26 cellular contexts compared by ENCODE assay signal in the genomic region with DNA sequence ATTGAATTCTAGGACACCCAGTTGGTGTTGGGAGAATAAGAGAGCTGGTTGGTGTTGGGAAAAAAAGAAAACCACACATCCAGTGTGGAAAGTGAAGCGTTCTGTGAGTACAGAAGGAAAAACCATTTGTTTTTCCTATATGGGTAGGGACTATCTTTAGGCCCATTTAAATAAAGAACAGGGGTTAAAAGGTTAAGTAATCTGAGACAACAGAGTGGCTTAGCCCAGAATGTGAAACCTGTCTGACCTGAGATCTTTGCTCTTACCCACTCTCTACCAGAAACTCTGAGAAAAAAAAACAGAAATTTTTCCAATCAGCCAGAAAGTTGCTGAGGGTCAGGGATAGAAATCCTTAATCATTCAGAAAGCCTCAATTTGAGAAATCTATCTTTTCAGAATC. TPM values are rescaled to one million over a fixed set of nuclear protein-coding genes. Genes with fewer than 3 reads are reported as not detected.
"Had no signal": no experiment of that assay in that cellular context is flagged by ENCODE, and none has a peak within 500 bp of the region (broad histone marks: within the 10 kb centered on the region; RNA-seq: fewer than 3 reads in every experiment).

No MANE protein-coding gene starts in this region.

- DNase-seq: activated CD4-positive, alpha-beta T cell treated with anti-CD3 and anti-CD28 coated beads, Interleukin-2, amount 50 U/mL, for 1 hour; activated CD4-positive, CD25-positive, alpha-beta regulatory T cell; activated CD8-positive, alpha-beta memory T cell treated with anti-CD3 and anti-CD28 coated beads, Interleukin-2, amount 10 ng/mL, durations not matched to agents 7 days and 5 days; activated effector memory CD4-positive, alpha-beta T cell treated with Interleukin-2 at 50 U/mL for 16 hours; activated naive CD4-positive, alpha-beta T cell; activated naive CD8-positive, alpha-beta T cell treated with anti-CD3 and anti-CD28 coated beads, Interleukin-2, amount 50 U/mL, for 24 hours; activated T-cell treated with anti-CD3 and anti-CD28 coated beads, Interleukin-2, amount 50 U/mL, for 24 hours; amniotic stem cell; NCI-H1105 treated with DMSO at 0.1 percent for 48 hours; NCI-H1436 treated with DMSO at 0.1 percent for 48 hours; NCI-H187; NCI-H2081; NCI-H446; NCI-H524; RPMI8226; T-cell; T-helper 2 cell had no signal

- H3K9me3 Mint-ChIP-seq: activated naive CD4-positive, alpha-beta T cell treated with anti-CD3 and anti-CD28 coated beads, Interleukin-2, amount 50 U/mL, for 72 hours; activated naive CD8-positive, alpha-beta T cell treated with anti-CD3 and anti-CD28 coated beads, Interleukin-2, amount 50 U/mL, for 24 hours; activated T-cell treated with anti-CD3 and anti-CD28 coated beads, Interleukin-2, amount 50 U/mL, for 24 hours; activated T-helper 1 cell treated with anti-CD3 and anti-CD28 coated beads, Interleukin-12 subunit alpha, Interleukin-12 subunit beta, Interleukin-2, Interleukin-4 antibody, amounts not matched to agents 30 ng/mL and 10 ng/mL and 1 ng/mL, durations not matched to agents 14 hours and 24 hours and 36 hours; T-cell had no signal

- H3K4me3 Mint-ChIP-seq: activated CD8-positive, alpha-beta memory T cell treated with anti-CD3 and anti-CD28 coated beads, Interleukin-2, amount 10 ng/mL, durations not matched to agents 7 days and 5 days; activated naive CD8-positive, alpha-beta T cell treated with anti-CD3 and anti-CD28 coated beads, Interleukin-2, amount 50 U/mL, for 24 hours; activated T-cell treated with anti-CD3 and anti-CD28 coated beads, Interleukin-2, amount 50 U/mL, for 24 hours; activated T-helper 1 cell treated with anti-CD3 and anti-CD28 coated beads, Interleukin-12 subunit alpha, Interleukin-12 subunit beta, Interleukin-2, Interleukin-4 antibody, amounts not matched to agents 30 ng/mL and 10 ng/mL and 1 ng/mL, durations not matched to agents 14 hours and 24 hours and 36 hours; brain; T-cell had no signal

- H3K27ac Mint-ChIP-seq: activated CD8-positive, alpha-beta memory T cell treated with anti-CD3 and anti-CD28 coated beads, Interleukin-2, amount 10 ng/mL, durations not matched to agents 7 days and 5 days; activated naive CD4-positive, alpha-beta T cell treated with anti-CD3 and anti-CD28 coated beads, Interleukin-2, amount 50 U/mL, for 72 hours; activated naive CD8-positive, alpha-beta T cell treated with anti-CD3 and anti-CD28 coated beads, Interleukin-2, amount 50 U/mL, for 24 hours; activated T-cell treated with anti-CD3 and anti-CD28 coated beads, Interleukin-2, amount 50 U/mL, for 24 hours; activated T-helper 1 cell treated with anti-CD3 and anti-CD28 coated beads, Interleukin-12 subunit alpha, Interleukin-12 subunit beta, Interleukin-2, Interleukin-4 antibody, amounts not matched to agents 30 ng/mL and 10 ng/mL and 1 ng/mL, durations not matched to agents 14 hours and 24 hours and 36 hours; brain; IgD-negative memory B cell; T-cell had no signal

- H3K4me1 Mint-ChIP-seq: activated CD8-positive, alpha-beta memory T cell treated with anti-CD3 and anti-CD28 coated beads, Interleukin-2, amount 10 ng/mL, durations not matched to agents 7 days and 5 days; activated naive CD8-positive, alpha-beta T cell treated with anti-CD3 and anti-CD28 coated beads, Interleukin-2, amount 50 U/mL, for 24 hours; IgD-negative memory B cell; T-cell had no signal

- H3K27ac ChIP-seq: SK-N-MC, VCaP had no signal

- FAIRE-seq: astrocyte had no signal

- H3K4me3 ChIP-seq: SK-N-MC had no signal

- ATAC-seq: activated CD8-positive, alpha-beta memory T cell treated with anti-CD3 and anti-CD28 coated beads, Interleukin-2, amount 10 ng/mL, durations not matched to agents 7 days and 5 days; activated naive CD4-positive, alpha-beta T cell treated with anti-CD3 and anti-CD28 coated beads, Interleukin-2, amount 50 U/mL, for 72 hours; activated naive CD8-positive, alpha-beta T cell treated with anti-CD3 and anti-CD28 coated beads, Interleukin-2, amount 50 U/mL, for 24 hours; Panc1; Right ventricle myocardium inferior; T-cell had no signal

- H3K36me3 Mint-ChIP-seq: activated CD8-positive, alpha-beta memory T cell treated with anti-CD3 and anti-CD28 coated beads, Interleukin-2, amount 10 ng/mL, durations not matched to agents 7 days and 5 days; activated naive CD4-positive, alpha-beta T cell treated with anti-CD3 and anti-CD28 coated beads, Interleukin-2, amount 50 U/mL, for 72 hours; brain; IgD-negative memory B cell; T-cell had no signal

- H3K27me3 Mint-ChIP-seq: brain had no signal

RNA-seq across cellular contexts. Expression of a gene that starts 59.8 kb away (rescaled TPM):
- total RNA-seq: activated CD8-positive, alpha-beta memory T cell treated with anti-CD3 and anti-CD28 coated beads, Interleukin-2, amount 10 ng/mL, durations not matched to agents 7 days and 5 days; activated naive CD4-positive, alpha-beta T cell treated with anti-CD3 and anti-CD28 coated beads, Interleukin-2, amount 50 U/mL, for 72 hours; activated T-helper 1 cell treated with anti-CD3 and anti-CD28 coated beads, Interleukin-12 subunit alpha, Interleukin-12 subunit beta, Interleukin-2, Interleukin-4 antibody, amounts not matched to agents 30 ng/mL and 10 ng/mL and 1 ng/mL, durations not matched to agents 14 hours and 24 hours and 36 hours; astrocyte; T-cell had no signal
- polyA plus RNA-seq: IgD-negative memory B cell had no signal
